ENCODE assay signal across 2 cellular contexts in the genomic region with DNA sequence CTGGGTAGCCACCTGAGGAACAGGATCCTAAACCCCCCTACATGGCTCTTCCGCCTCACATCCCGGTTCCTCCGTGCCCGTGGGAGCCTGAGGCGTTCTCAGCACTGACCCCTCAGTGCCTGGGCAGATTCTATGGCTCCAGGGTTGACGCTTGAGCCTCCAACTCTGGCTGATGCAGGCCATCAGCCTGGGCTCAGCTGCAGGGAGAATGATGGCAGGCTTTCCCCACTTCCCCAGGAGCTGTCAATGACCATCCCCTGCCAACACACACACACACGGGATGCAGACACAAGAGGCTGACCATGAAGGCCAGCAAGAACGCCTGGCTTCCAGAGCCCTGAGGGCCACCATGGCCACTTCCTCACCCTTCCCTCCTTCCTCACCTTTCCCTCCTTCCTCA.
A peak's percentile ranks its signal among the peaks of the same experiment; 100 is the strongest.
TF ChIP-seq lines count a peak whose summit lies in the region.

No MANE protein-coding gene starts in this region.

TF ChIP-seq in HEK293, 187 proteins besides CTCF, POLR2A, EP300 and RAD21:
- TF ChIP-seq ZNF366 (tag by site-specific recombination; conservative IDR thresholded peaks at IDR 0.05) (peak; percentile 43; the same call in 1 of the 2 replicates), ZNF600 (tag by site-specific recombination; IDR thresholded peaks at IDR 0.05) (no peak), ZNF747 (tag by site-specific recombination; IDR thresholded peaks at IDR 0.05) (no peak)

TF ChIP-seq in H1, 55 proteins besides CTCF, POLR2A, EP300 and RAD21:
- no peak for TF ChIP-seq SUZ12 (IDR thresholded peaks at IDR 0.05; ENCODE audit: low read length)
